18 cellular contexts compared by ENCODE assay signal in the genomic region with DNA sequence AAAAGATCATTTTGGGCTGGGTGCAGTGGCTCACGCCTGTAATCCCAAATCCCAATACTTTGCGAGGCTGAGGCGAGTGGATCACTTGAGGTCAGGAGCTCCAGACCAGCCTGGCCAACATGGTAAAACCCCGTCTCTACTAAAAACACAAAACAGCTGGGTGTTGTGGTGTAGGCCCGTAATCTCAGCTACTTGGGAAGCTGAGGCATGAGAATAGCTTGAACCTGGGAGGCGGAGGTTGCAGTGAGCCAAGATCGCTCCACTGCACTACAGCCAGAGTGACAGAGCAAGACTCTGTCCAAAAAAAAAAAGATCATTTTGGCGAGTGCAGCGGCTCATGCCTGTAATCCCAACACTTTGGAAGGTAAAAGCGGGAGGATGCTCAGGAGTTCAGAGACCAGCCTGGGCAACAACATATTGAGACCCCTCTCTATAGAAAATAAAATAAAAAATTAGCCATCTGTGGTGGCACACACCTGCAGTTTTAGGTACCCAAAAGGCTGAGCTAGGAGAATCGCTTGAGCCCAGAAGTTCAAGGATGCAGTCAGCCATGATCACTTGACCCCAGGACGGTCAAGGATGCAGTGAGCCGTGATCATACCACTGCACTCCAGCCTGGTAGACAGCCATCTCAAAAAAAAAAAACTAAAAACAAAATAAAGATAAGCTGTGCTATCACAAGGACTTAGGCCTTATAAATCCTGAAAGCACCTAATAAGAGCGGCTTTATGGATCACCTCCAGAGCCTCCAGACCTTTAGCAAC. TPM values are rescaled to one million over a fixed set of nuclear protein-coding genes. Genes with fewer than 3 reads are reported as not detected.
A peak's percentile ranks its signal among the peaks of the same experiment; 100 is the strongest.
DNase-seq lines count a peak whose midpoint lies in the region; ATAC-seq and TF ChIP-seq lines count a peak whose summit lies in the region.
"Had no signal": no experiment of that assay in that cellular context is flagged by ENCODE, and none has a peak within 500 bp of the region (broad histone marks: within the 10 kb centered on the region; RNA-seq: fewer than 3 reads in every experiment).

No MANE protein-coding gene starts in this region.

- H3K4me1 ChIP-seq in CD4-positive, alpha-beta memory T cell (ENCODE audit: insufficient read depth, low read length), result peaks cover 74% of the 10 kb centered on the region
- peaks cover 41% of the 10 kb centered on the region for H3K4me1 ChIP-seq in OCI-LY1 (ENCODE audit: insufficient read depth, low read length, severe bottlenecking)
- peaks cover 3 to 80% (median 58%) of the 10 kb centered on the region in 12 donors for H3K4me1 ChIP-seq in heart left ventricle
- H3K4me1 ChIP-seq in parathyroid adenoma, result peaks cover 34% of the 10 kb centered on the region
- H3K4me1 ChIP-seq in foreskin keratinocyte, result peaks cover 14% of the 10 kb centered on the region

- CTCF ChIA-PET in CD4-positive, alpha-beta memory T cell (lab: Charles Lee; ENCODE audit: partially characterized antibody), result interaction anchor here (1.0 to 1.7 kb wide), 6 partner anchors 13 to 378 kb away, joined by 3 to 6 read pairs (median 4); a partner anchor contains a TSS

- peak overlapping the region in 6 of 8 donors; percentile 5 to 43 (median 36) for H3K4me3 Mint-ChIP-seq in CD4-positive, alpha-beta memory T cell
- H3K4me3 Mint-ChIP-seq in T-helper 2 cell treated with Interferon-gamma antibody and Interleukin-4, amounts not matched to agents 5 μg/mL and 100 μg/mL, for 36 hours, result no peak overlapping the region

- H3F3A ChIP-seq in OCI-LY1 (ENCODE audit: insufficient read depth, low read length), result no peaks in the 10 kb centered on the region

- intact Hi-C loops in CD4-positive, alpha-beta memory T cell (cut with micrococcal nuclease), result no loop called here
- intact Hi-C loops in heart left ventricle (cut with DNase I), result no loop called here

- H3K27ac Mint-ChIP-seq in CD4-positive, alpha-beta memory T cell, result peak overlapping the region in 4 of 7 donors; percentile 7 to 59 (median 38)
- H3K27ac Mint-ChIP-seq in T-helper 2 cell treated with Interferon-gamma antibody and Interleukin-4, amounts not matched to agents 5 μg/mL and 100 μg/mL, for 36 hours, result no peak overlapping the region
- H3K27ac Mint-ChIP-seq: activated naive CD4-positive, alpha-beta T cell treated with anti-CD3 and anti-CD28 coated beads, Interleukin-2, amount 50 U/mL, for 72 hours had no signal

- WGBS in heart left ventricle, 4 donors, result 42 to 53% (median 50%) methylated on average over 14 of the region's 14 CpGs

- no peak overlapping the region for H3K27ac ChIP-seq in CD4-positive, alpha-beta memory T cell (ENCODE audit: low read depth, low read length)
- H3K27ac ChIP-seq in OCI-LY1 (ENCODE audit: low read depth, low read length, poor library complexity, severe bottlenecking) (no peak overlapping the region), heart left ventricle (peak overlapping the region in 7 of 12 donors; percentile 4 to 54 (median 34)), parathyroid adenoma (peak overlapping the region; percentile 64), foreskin keratinocyte (no peak overlapping the region)
- H3K27ac ChIP-seq: colonic mucosa had no signal

- H3K79me2 ChIP-seq in OCI-LY1 (ENCODE audit: insufficient read depth, low read length) (peaks cover 96% of the 10 kb centered on the region), parathyroid adenoma (peaks cover 95% of the 10 kb centered on the region)

- H3K9me3 Mint-ChIP-seq in CD4-positive, alpha-beta memory T cell, result peaks cover 0 to 3% (median 0%) of the 10 kb centered on the region in 8 donors
- no peaks in the 10 kb centered on the region for H3K9me3 Mint-ChIP-seq in T-helper 2 cell treated with Interferon-gamma antibody and Interleukin-4, amounts not matched to agents 5 μg/mL and 100 μg/mL, for 36 hours
- H3K9me3 Mint-ChIP-seq: activated naive CD4-positive, alpha-beta T cell treated with anti-CD3 and anti-CD28 coated beads, Interleukin-2, amount 50 U/mL, for 72 hours; T-cell had no signal

- no peaks in the 10 kb centered on the region for H3K9me3 ChIP-seq in CD4-positive, alpha-beta memory T cell (ENCODE audit: control insufficient read depth in 1 of 2, low read length in 2 of 2)
- no peaks in the 10 kb centered on the region for H3K9me3 ChIP-seq in OCI-LY1 (ENCODE audit: low read length)
- H3K9me3 ChIP-seq in heart left ventricle, result peaks cover 0 to 13% (median 0%) of the 10 kb centered on the region in 12 donors
- no peaks in the 10 kb centered on the region for H3K9me3 ChIP-seq in parathyroid adenoma (ENCODE audit: control insufficient read depth, low read length)
- H3K9me3 ChIP-seq: colonic mucosa had no signal

- TF ChIP-seq CTCF in OCI-LY1 (IDR thresholded peaks at IDR 0.05; ENCODE audit: low read length) (no peak), heart left ventricle (IDR thresholded peaks at IDR 0.05) (no peak), parathyroid adenoma (IDR thresholded peaks at IDR 0.05) (no peak), foreskin keratinocyte (conservative IDR thresholded peaks at IDR 0.05) (no peak)

- H3K4me2 ChIP-seq in OCI-LY1 (ENCODE audit: low read length) (peak overlapping the region; percentile 24; the same call in 1 of the 2 replicates), parathyroid adenoma (ENCODE audit: low read length) (peak overlapping the region; percentile 50)

- H3K9me2 ChIP-seq in OCI-LY1 (ENCODE audit: low read depth, low read length), result no peaks in the 10 kb centered on the region

- POLR2A ChIA-PET in CD4-positive, alpha-beta memory T cell (lab: Charles Lee; ENCODE audit: partially characterized antibody), result interaction anchor here (0.6 to 3.8 kb wide), 2 partner anchors 16 to 96 kb away, joined by 3 to 23 read pairs; a partner anchor contains a TSS

- H2AFZ ChIP-seq in OCI-LY1 (ENCODE audit: low read length), result no peak overlapping the region
- H2AFZ ChIP-seq in parathyroid adenoma, result no peak overlapping the region

- H3K27me3 Mint-ChIP-seq in CD4-positive, alpha-beta memory T cell, result no peaks in the 10 kb centered on the region
- no peaks in the 10 kb centered on the region for H3K27me3 Mint-ChIP-seq in T-helper 2 cell treated with Interferon-gamma antibody and Interleukin-4, amounts not matched to agents 5 μg/mL and 100 μg/mL, for 36 hours (ENCODE audit: low read depth)
- H3K27me3 Mint-ChIP-seq: T-cell had no signal

- ATAC-seq in heart left ventricle (peak; percentile 46 to 63 (median 53)), foreskin keratinocyte (no peak)
- ATAC-seq: activated naive CD4-positive, alpha-beta T cell treated with anti-CD3 and anti-CD28 coated beads, Interleukin-2, amount 50 U/mL, for 72 hours; T-cell had no signal

- TF ChIP-seq POLR2A in heart left ventricle (IDR thresholded peaks at IDR 0.05), result no peak

- peaks cover 11% of the 10 kb centered on the region; the same call in 1 of the 2 replicates for H4K20me1 ChIP-seq in OCI-LY1 (ENCODE audit: insufficient read depth, low read length)

- H3K9ac ChIP-seq in OCI-LY1 (ENCODE audit: low read length) (no peak overlapping the region), parathyroid adenoma (no peak overlapping the region)

- H3K36me3 ChIP-seq in CD4-positive, alpha-beta memory T cell (ENCODE audit: insufficient read depth, low read length), result peaks cover 8% of the 10 kb centered on the region
- H3K36me3 ChIP-seq in OCI-LY1 (ENCODE audit: insufficient read depth, low read length) (peaks cover 48% of the 10 kb centered on the region), heart left ventricle (peaks cover 0 to 29% (median 12%) of the 10 kb centered on the region in 9 donors), parathyroid adenoma (ENCODE audit: control insufficient read depth, insufficient read depth, low read length) (no peaks in the 10 kb centered on the region)
- H3K36me3 ChIP-seq: colonic mucosa had no signal

- no peak overlapping the region for H3K4me3 ChIP-seq in CD4-positive, alpha-beta memory T cell (ENCODE audit: low read length in 2 of 2)
- no peak overlapping the region for H3K4me3 ChIP-seq in OCI-LY1 (ENCODE audit: low read depth, low read length, poor library complexity, severe bottlenecking)
- peak overlapping the region in 1 of 12 donors; percentile 6 for H3K4me3 ChIP-seq in heart left ventricle
- peak overlapping the region; percentile 16 for H3K4me3 ChIP-seq in parathyroid adenoma (ENCODE audit: low read depth, low read length)
- H3K4me3 ChIP-seq: colonic mucosa had no signal

- H3K27me3 ChIP-seq in CD4-positive, alpha-beta memory T cell (ENCODE audit: insufficient read depth, low read length), result no peaks in the 10 kb centered on the region
- H3K27me3 ChIP-seq in OCI-LY1 (ENCODE audit: insufficient read depth, low read length) (no peaks in the 10 kb centered on the region), heart left ventricle (no peaks in the 10 kb centered on the region), parathyroid adenoma (ENCODE audit: control insufficient read depth, insufficient read depth, low read length) (no peaks in the 10 kb centered on the region), foreskin keratinocyte (no peaks in the 10 kb centered on the region)
- H3K27me3 ChIP-seq: colonic mucosa had no signal

- no peak for DNase-seq in CD4-positive, alpha-beta memory T cell
- DNase-seq in heart left ventricle (peak in 1 of 5 donors; percentile 23), foreskin keratinocyte (no peak)
- no peak for DNase-seq in T-helper 2 cell treated with Interferon-gamma antibody and Interleukin-4, amounts not matched to agents 5 μg/mL and 100 μg/mL, for 36 hours (ENCODE audit: low spot score)
- no peak for DNase-seq in stimulated activated CD4-positive, alpha-beta T cell treated with anti-CD3 and anti-CD28 coated beads, Interleukin-4, amount 100 ng/mL, for 24 hours
- DNase-seq: colonic mucosa, COR-L47, foreskin melanocyte, KG1, kidney glomerular epithelial cell, NCI-H1092, NCI-H2081, NCI-H524 treated with DMSO at 0.1 percent for 48 hours, SHP77 treated with DMSO at 0.1 percent for 48 hours, T-cell had no signal

- peaks cover 42 to 76% (median 61%) of the 10 kb centered on the region in 4 donors for H3K4me1 Mint-ChIP-seq in CD4-positive, alpha-beta memory T cell
- peaks cover 17% of the 10 kb centered on the region for H3K4me1 Mint-ChIP-seq in T-helper 2 cell treated with Interferon-gamma antibody and Interleukin-4, amounts not matched to agents 5 μg/mL and 100 μg/mL, for 36 hours (ENCODE audit: low read depth)

- peaks cover 10 to 37% of the 10 kb centered on the region in 2 donors for H3K36me3 Mint-ChIP-seq in CD4-positive, alpha-beta memory T cell
- H3K36me3 Mint-ChIP-seq in T-helper 2 cell treated with Interferon-gamma antibody and Interleukin-4, amounts not matched to agents 5 μg/mL and 100 μg/mL, for 36 hours (ENCODE audit: low read depth), result peaks cover 29% of the 10 kb centered on the region

RNA-seq across cellular contexts. Expression of a gene that starts 16.2 kb away (rescaled TPM):
- total RNA-seq in CD4-positive, alpha-beta memory T cell, result 100 to 1,000 TPM; 106 to 108 TPM
- 100 to 1,000 TPM; 209 to 258 TPM for polyA plus RNA-seq in CD4-positive, alpha-beta memory T cell
- total RNA-seq in heart left ventricle (100 to 1,000 TPM; 143 to 219 (median 180) TPM), foreskin keratinocyte (141 and 149 TPM in 2 replicates)
- polyA plus RNA-seq in heart left ventricle (100 to 1,000 TPM in 1 of 2 donors, 10 to 100 TPM in 1; 59.7 to 157 TPM), foreskin keratinocyte (89.8 and 114 TPM in 2 replicates)

RNA-seq across cellular contexts. Expression of a gene that starts 32.9 kb away (rescaled TPM):
- 100 to 1,000 TPM; 234 to 246 TPM for total RNA-seq in CD4-positive, alpha-beta memory T cell
- 1,000 to 10,000 TPM; 1,076 to 1,639 TPM for polyA plus RNA-seq in CD4-positive, alpha-beta memory T cell
- total RNA-seq in heart left ventricle, result 100 to 1,000 TPM; 290 to 533 (median 459) TPM
- polyA plus RNA-seq in heart left ventricle, result 1,000 to 10,000 TPM in 1 of 2 donors, 100 to 1,000 TPM in 1; 175 to 1,085 TPM
- total RNA-seq in foreskin keratinocyte, result 413 and 426 TPM in 2 replicates
- polyA plus RNA-seq in foreskin keratinocyte, result 510 and 553 TPM in 2 replicates

Comparison
In these comparisons a context has a peak if more than half of its experiments do, and no peak if none do; other contexts are left out.
1. H3K27ac ChIP-seq: peak in heart left ventricle (7 of 12) and parathyroid adenoma (single experiment); none in CD4-positive, alpha-beta memory T cell (single experiment), OCI-LY1 (single experiment) and foreskin keratinocyte (single experiment).